In genomic region chr5:116864157-116864837, GRCh38 we compare ENCODE assay signal across 18 cellular contexts.
DNase-seq lines count a peak whose midpoint lies in the region; ATAC-seq and TF ChIP-seq lines count a peak whose summit lies in the region.
"Had no signal": no experiment of that assay in that cellular context is flagged by ENCODE, and none has a peak within 500 bp of the region (broad histone marks: within the 10 kb centered on the region; RNA-seq: fewer than 3 reads in every experiment).

No MANE protein-coding gene starts in this region.

- CTCF ChIA-PET in Calu3 (lab: Charles Lee) = no interaction called here

- no peak overlapping the region for H4K8ac ChIP-seq in mesendoderm (ENCODE audit: low read depth, low read length)

- no TSS peak for BruUV-seq in Calu3 (replicated peaks; lab: Mats Ljungman, UMichigan)

- H3K56ac ChIP-seq in mesendoderm (ENCODE audit: low read length) = peak overlapping the region; percentile 8

- DNase-seq in Calu3 (peak; percentile 6), HuH-7 (ENCODE audit: low spot score) (peak; percentile 34), brain microvascular endothelial cell (peak; percentile 7), mesendoderm (peak; percentile 93), RKO (ENCODE audit: low spot score) (no peak), ovary (no peak)
- DNase-seq in effector memory CD8-positive, alpha-beta T cell = no peak
- DNase-seq: activated CD4-positive, alpha-beta T cell treated with anti-CD3 and anti-CD28 coated beads, Interleukin-2, amount 10 ng/mL, durations not matched to agents 24 days and 14 days; aorta; DMS79; NCI-H1930; OCI-M1; stimulated activated CD4-positive, alpha-beta T cell treated with anti-CD3 and anti-CD28 coated beads, Interleukin-4, amount 100 ng/mL, for 1 hour; stimulated activated naive B cell treated with anti-CD40 and anti-IgM and Interleukin-4, amounts not matched to agents 10 μg/mL and 1 μg/mL and 100 μg/mL, for 72 hours; T-helper 17 cell had no signal

- H3K36me3 Mint-ChIP-seq in Calu3 (ENCODE audit: insufficient read depth, unreplicated experiment) = no peaks in the 10 kb centered on the region
- no peaks in the 10 kb centered on the region for H3K36me3 Mint-ChIP-seq in effector memory CD8-positive, alpha-beta T cell (ENCODE audit: insufficient read depth)
- H3K36me3 Mint-ChIP-seq: stimulated activated naive B cell treated with anti-CD40 and anti-IgM and Interleukin-4, amounts not matched to agents 10 μg/mL and 1 μg/mL and 100 μg/mL, for 72 hours had no signal

- H3K18ac ChIP-seq in mesendoderm (ENCODE audit: low read length) = peak overlapping the region; percentile 95

- in situ Hi-C loops in brain microvascular endothelial cell (cut with HindIII; ENCODE audit: low pct_ligation_motif_present, low sequenced_read_pairs) = no loop called here

- H3K27ac Mint-ChIP-seq in Calu3 (ENCODE audit: unreplicated experiment) = no peak overlapping the region
- no peak overlapping the region for H3K27ac Mint-ChIP-seq in effector memory CD8-positive, alpha-beta T cell
- H3K27ac Mint-ChIP-seq: activated CD4-positive, alpha-beta T cell treated with anti-CD3 and anti-CD28 coated beads, Interleukin-2, amount 10 ng/mL, durations not matched to agents 24 days and 14 days; stimulated activated naive B cell treated with anti-CD40 and anti-IgM and Interleukin-4, amounts not matched to agents 10 μg/mL and 1 μg/mL and 100 μg/mL, for 72 hours; T-helper 17 cell had no signal

- H3K27me3 ChIP-seq in brain microvascular endothelial cell (replicated peaks) (no peaks in the 10 kb centered on the region), mesendoderm (ENCODE audit: insufficient read depth, low read length, poor library complexity) (no peaks in the 10 kb centered on the region), ovary (no peaks in the 10 kb centered on the region)

- H3K27ac ChIP-seq in brain microvascular endothelial cell = no peak overlapping the region
- peak overlapping the region; percentile 87 for H3K27ac ChIP-seq in mesendoderm (ENCODE audit: low read depth, low read length)
- no peak overlapping the region for H3K27ac ChIP-seq in ovary
- H3K27ac ChIP-seq: prostate gland had no signal

- H3K4me1 ChIP-seq in mesendoderm (ENCODE audit: control insufficient read depth, low read depth, low read length) (peaks cover 3% of the 10 kb centered on the region), ovary (ENCODE audit: insufficient read depth) (peaks cover 1% of the 10 kb centered on the region)
- H3K4me1 ChIP-seq: prostate gland had no signal

- no peaks in the 10 kb centered on the region for H3K9me3 ChIP-seq in ovary
- H3K9me3 ChIP-seq: prostate gland had no signal

- ATAC-seq in effector memory CD8-positive, alpha-beta T cell (replicated peaks) = no peak
- ATAC-seq in GM18505 (IDR thresholded peaks at IDR 0.05; ENCODE audit: unreplicated experiment) = no peak
- ATAC-seq: GM12878; stimulated activated naive B cell treated with anti-CD40 and anti-IgM and Interleukin-4, amounts not matched to agents 10 μg/mL and 1 μg/mL and 100 μg/mL, for 72 hours; T-helper 17 cell had no signal

- no peak for TF ChIP-seq CTCF in Calu3 (IDR thresholded peaks at IDR 0.05; ENCODE audit: unreplicated experiment)
- no peak for TF ChIP-seq CTCF in brain microvascular endothelial cell (IDR thresholded peaks at IDR 0.05; ENCODE audit: low read depth, low read length, missing control alignments)
- no peak for TF ChIP-seq CTCF in ovary (IDR thresholded peaks at IDR 0.05)

- H2BK5ac ChIP-seq in mesendoderm (ENCODE audit: low read length) = peak overlapping the region; percentile 24

- H2BK15ac ChIP-seq in mesendoderm (replicated peaks; ENCODE audit: low read depth) = peak overlapping the region; percentile 86

- peaks cover 2% of the 10 kb centered on the region for H3K9me3 Mint-ChIP-seq in Calu3 (ENCODE audit: low read depth, unreplicated experiment)
- peaks cover 0 to 11% of the 10 kb centered on the region in 2 donors for H3K9me3 Mint-ChIP-seq in effector memory CD8-positive, alpha-beta T cell

- no peak overlapping the region for H3K23ac ChIP-seq in mesendoderm (ENCODE audit: low read length)

- H3K4ac ChIP-seq in mesendoderm (ENCODE audit: low read depth, low read length) = peak overlapping the region; percentile 97

- no peak overlapping the region for H3K4me3 ChIP-seq in brain microvascular endothelial cell (ENCODE audit: low read depth, low read length)
- no peak overlapping the region for H3K4me3 ChIP-seq in mesendoderm (ENCODE audit: low read length)
- H3K4me3 ChIP-seq in ovary = no peak overlapping the region
- H3K4me3 ChIP-seq: GM12878, prostate gland had no signal

- H3K27me3 Mint-ChIP-seq in Calu3 (ENCODE audit: unreplicated experiment) = no peaks in the 10 kb centered on the region
- no peaks in the 10 kb centered on the region for H3K27me3 Mint-ChIP-seq in effector memory CD8-positive, alpha-beta T cell
- H3K27me3 Mint-ChIP-seq: activated CD4-positive, alpha-beta T cell treated with anti-CD3 and anti-CD28 coated beads, Interleukin-2, amount 10 ng/mL, durations not matched to agents 24 days and 14 days; T-helper 17 cell had no signal

- H3K4me1 Mint-ChIP-seq in Calu3 (ENCODE audit: low read depth, unreplicated experiment) = no peaks in the 10 kb centered on the region
- H3K4me1 Mint-ChIP-seq in effector memory CD8-positive, alpha-beta T cell (ENCODE audit: low read depth in 2 of 2) = no peaks in the 10 kb centered on the region
- H3K4me1 Mint-ChIP-seq: activated CD4-positive, alpha-beta T cell treated with anti-CD3 and anti-CD28 coated beads, Interleukin-2, amount 10 ng/mL, durations not matched to agents 24 days and 14 days; stimulated activated naive B cell treated with anti-CD40 and anti-IgM and Interleukin-4, amounts not matched to agents 10 μg/mL and 1 μg/mL and 100 μg/mL, for 72 hours; T-helper 17 cell had no signal

- H4K5ac ChIP-seq in mesendoderm (ENCODE audit: low read length) = no peak overlapping the region

- H2AK5ac ChIP-seq in mesendoderm (ENCODE audit: low read length) = no peak overlapping the region

- H3K4me3 Mint-ChIP-seq in Calu3 (ENCODE audit: low read depth, unreplicated experiment) = no peak overlapping the region
- no peak overlapping the region for H3K4me3 Mint-ChIP-seq in effector memory CD8-positive, alpha-beta T cell
- H3K4me3 Mint-ChIP-seq: activated CD4-positive, alpha-beta T cell treated with anti-CD3 and anti-CD28 coated beads, Interleukin-2, amount 10 ng/mL, durations not matched to agents 24 days and 14 days; stimulated activated naive B cell treated with anti-CD40 and anti-IgM and Interleukin-4, amounts not matched to agents 10 μg/mL and 1 μg/mL and 100 μg/mL, for 72 hours; T-helper 17 cell had no signal

- no peaks in the 10 kb centered on the region for H3K79me1 ChIP-seq in mesendoderm (ENCODE audit: low read length)

- WGBS in mesendoderm (ENCODE audit: extremely low coverage, insufficient coverage, low lambda C conversion rate) = no CpG with 5 or more reads among the region's 9 CpGs
- 23 to 42% (median 30%) methylated on average over 9 of the region's 9 CpGs for WGBS in ovary, 3 donors

- H2BK120ac ChIP-seq in mesendoderm (ENCODE audit: low read depth, low read length) = peak overlapping the region; percentile 97

- intact Hi-C loops in Calu3 (cut with micrococcal nuclease; ENCODE audit: unreplicated experiment) (no loop called here), ovary (cut with DNase I) (no loop called here)

- no peak overlapping the region for H3K4me2 ChIP-seq in mesendoderm (ENCODE audit: low read length)

- H3K9ac ChIP-seq in mesendoderm (ENCODE audit: low read length) = no peak overlapping the region

- no peaks in the 10 kb centered on the region for H3K36me3 ChIP-seq in brain microvascular endothelial cell (replicated peaks)
- no peaks in the 10 kb centered on the region for H3K36me3 ChIP-seq in mesendoderm (ENCODE audit: control insufficient read depth, insufficient read depth, low read length)
- H3K36me3 ChIP-seq in ovary = no peaks in the 10 kb centered on the region
- H3K36me3 ChIP-seq: prostate gland had no signal

- no peak for TF ChIP-seq EP300 in ovary (IDR thresholded peaks at IDR 0.05)

- TF ChIP-seq POLR2A in GM18505 (IDR thresholded peaks at IDR 0.05; ENCODE audit: borderline replicate concordance, extremely low read depth, insufficient read depth, insufficient read length) = no peak
- TF ChIP-seq POLR2A in ovary (IDR thresholded peaks at IDR 0.05) = no peak

- no peaks in the 10 kb centered on the region for H3K79me2 ChIP-seq in mesendoderm (ENCODE audit: control insufficient read depth, insufficient read depth, low read length)

Comparison
In these comparisons a context has a peak if more than half of its experiments do, and no peak if none do; other contexts are left out.
1. DNase-seq: peak in Calu3 (single experiment), HuH-7 (single experiment), brain microvascular endothelial cell (single experiment) and mesendoderm (single experiment); none in effector memory CD8-positive, alpha-beta T cell (0 of 3), RKO (single experiment) and ovary (0 of 5).